In the genomic region with DNA sequence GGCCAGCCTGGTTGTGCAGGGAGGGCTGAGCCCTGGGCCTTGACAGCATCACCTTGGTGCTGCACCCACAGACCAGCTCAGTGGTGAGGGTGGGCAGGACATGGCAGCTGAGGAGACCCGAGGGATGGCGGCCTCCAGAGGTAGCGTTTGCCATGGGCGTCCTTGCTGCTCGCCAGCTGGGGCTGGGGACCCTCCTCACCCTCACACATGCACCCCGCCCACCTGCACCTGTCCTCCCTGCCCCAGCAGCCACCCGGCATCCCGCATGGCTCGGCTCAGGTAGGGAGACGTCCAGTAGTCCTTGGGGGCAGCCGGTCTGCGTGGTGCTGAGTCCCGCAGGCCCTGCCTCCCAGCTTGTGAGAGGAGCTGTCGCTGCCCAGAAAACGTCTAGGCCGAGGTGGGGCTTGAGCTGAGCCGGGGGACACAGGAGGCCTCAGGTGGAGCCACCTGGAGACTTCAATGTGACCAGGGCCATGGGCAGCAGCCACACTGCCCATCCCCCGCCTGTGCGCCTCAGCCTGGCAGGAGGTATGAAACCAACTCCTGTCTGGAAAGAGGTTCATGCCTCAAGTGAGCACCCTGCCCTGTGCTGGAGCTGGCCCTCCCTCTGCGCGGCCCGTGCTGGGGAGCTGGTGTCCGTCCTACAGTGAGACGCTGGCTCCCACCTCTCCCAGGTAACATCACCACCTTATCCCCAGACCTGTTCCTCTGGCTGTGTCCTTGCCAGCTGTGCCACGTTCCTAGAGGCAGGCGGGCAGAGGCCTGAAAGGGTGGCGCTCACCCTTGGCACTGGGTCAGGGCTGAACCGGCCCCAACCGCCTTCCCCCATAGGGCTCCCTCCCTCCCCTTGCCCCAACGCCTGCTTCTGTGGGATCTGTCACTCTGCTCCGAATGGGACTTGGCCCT, we compare ENCODE assay signal across 1 cellular context.
TF ChIP-seq lines count a peak whose summit lies in the region.

No MANE protein-coding gene starts in this region.

TF ChIP-seq in H1, 55 proteins besides CTCF, POLR2A, EP300 and RAD21:
- no peak for TF ChIP-seq YY1 (IDR thresholded peaks at IDR 0.05; ENCODE audit: low read depth, low read length)
- no peak for TF ChIP-seq SAP30 (IDR thresholded peaks at IDR 0.05; ENCODE audit: insufficient read depth, insufficient replicate concordance, low read length)
- TF ChIP-seq SIN3A (conservative IDR thresholded peaks at IDR 0.05 in 1 of 2, IDR thresholded peaks at IDR 0.05 in 1 of 2; ENCODE audit: low read depth in 1 of 2, low read length in 2 of 2), result no peak
- TF ChIP-seq TEAD4 (IDR thresholded peaks at IDR 0.05; ENCODE audit: low read depth, low read length), result no peak
- no peak for TF ChIP-seq SRF (IDR thresholded peaks at IDR 0.05; ENCODE audit: low read depth, low read length)
- no peak for TF ChIP-seq TAF7 (optimal IDR thresholded peaks at IDR 0.05; ENCODE audit: borderline replicate concordance, low read depth, low read length)
- TF ChIP-seq RNF2 (IDR thresholded peaks at IDR 0.05; ENCODE audit: borderline replicate concordance, low read depth, low read length, missing control alignments, poor library complexity, severe bottlenecking), result no peak
- TF ChIP-seq GTF2F1 (IDR thresholded peaks at IDR 0.05; ENCODE audit: borderline replicate concordance, low read depth, low read length), result no peak
- no peak for TF ChIP-seq JUN (IDR thresholded peaks at IDR 0.05; ENCODE audit: low read depth, low read length)
- TF ChIP-seq CBX5 (IDR thresholded peaks at IDR 0.05; ENCODE audit: low read depth, low read length), result no peak
- no peak for TF ChIP-seq RBBP5 (IDR thresholded peaks at IDR 0.05; ENCODE audit: borderline replicate concordance, low read depth, low read length)
- TF ChIP-seq, protein P1, sequence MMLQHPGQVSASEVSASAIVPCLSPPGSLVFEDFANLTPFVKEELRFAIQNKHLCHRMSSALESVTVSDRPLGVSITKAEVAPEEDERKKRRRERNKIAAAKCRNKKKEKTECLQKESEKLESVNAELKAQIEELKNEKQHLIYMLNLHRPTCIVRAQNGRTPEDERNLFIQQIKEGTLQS (IDR thresholded peaks at IDR 0.05; ENCODE audit: insufficient read depth, low read depth, low read length), result no peak
- no peak for TF ChIP-seq TCF12 (IDR thresholded peaks at IDR 0.05; ENCODE audit: low read depth, low read length)
- no peak for TF ChIP-seq CHD2 (IDR thresholded peaks at IDR 0.05; ENCODE audit: low read length)
- TF ChIP-seq KDM5A (IDR thresholded peaks at IDR 0.05; ENCODE audit: low read length), result no peak
- TF ChIP-seq GABPA (IDR thresholded peaks at IDR 0.05; ENCODE audit: borderline replicate concordance, insufficient read depth, low read length), result no peak
- TF ChIP-seq BACH1 (IDR thresholded peaks at IDR 0.05; ENCODE audit: low read length), result no peak
- TF ChIP-seq NANOG (IDR thresholded peaks at IDR 0.05; ENCODE audit: insufficient read depth, low read depth, low read length, poor library complexity, severe bottlenecking), result no peak
TF ChIP-seq in H1: peak in this region for 0.
